ENCODE assay signal across 1 cellular context in the genomic region with DNA sequence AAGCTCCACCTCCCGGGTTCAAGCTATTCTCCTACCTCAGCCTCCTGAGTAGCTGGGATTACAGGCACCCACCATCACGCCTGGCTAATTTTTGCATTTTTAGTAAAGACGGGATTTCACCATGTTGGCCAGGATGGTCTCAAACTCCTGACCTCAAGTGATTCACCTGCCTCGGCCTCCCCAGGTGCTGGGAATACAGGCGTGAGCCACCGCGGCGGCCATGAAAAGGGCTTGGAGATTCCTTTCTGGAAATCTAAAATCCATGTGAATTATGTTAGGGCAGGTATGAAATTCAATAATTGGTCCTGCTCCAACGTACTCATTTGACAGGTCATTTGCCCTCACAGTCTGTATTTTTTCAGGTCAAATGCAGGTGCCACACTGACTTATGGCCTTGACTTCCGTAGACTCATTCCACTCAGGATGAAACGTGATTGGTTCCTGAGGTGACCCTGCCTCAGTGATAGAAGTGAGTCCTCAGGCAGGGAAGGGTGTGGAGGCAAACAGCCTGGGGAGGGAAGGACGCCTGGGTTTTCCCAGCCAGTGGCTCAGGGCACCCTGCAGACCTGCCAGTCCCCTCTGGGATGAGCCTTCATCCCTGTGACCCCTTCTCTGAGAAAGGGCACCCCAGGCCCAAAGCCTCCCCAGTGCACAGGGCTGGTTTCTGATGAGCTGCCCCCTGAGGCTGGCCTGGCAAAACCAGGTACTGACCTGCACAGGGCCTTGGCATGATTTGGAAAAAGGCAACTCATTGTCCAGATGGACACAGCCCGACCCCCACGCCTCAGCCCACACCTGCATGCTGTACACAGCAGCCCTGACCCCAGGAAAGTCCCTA.
TF ChIP-seq lines count a peak whose summit lies in the region.

No MANE protein-coding gene starts in this region.

TF ChIP-seq in IMR-90, 13 proteins besides CTCF, POLR2A, EP300 and RAD21:
- no peak for TF ChIP-seq NFE2L2 (IDR thresholded peaks at IDR 0.05; ENCODE audit: low read depth, low read length)
- no peak for TF ChIP-seq BHLHE40 (IDR thresholded peaks at IDR 0.05; ENCODE audit: low read depth, low read length)
- TF ChIP-seq FOS (IDR thresholded peaks at IDR 0.05; ENCODE audit: low read depth, low read length), result no peak
- no peak for TF ChIP-seq MAZ (IDR thresholded peaks at IDR 0.05; ENCODE audit: borderline replicate concordance, low read depth, low read length)
- no peak for TF ChIP-seq CHD1 (IDR thresholded peaks at IDR 0.05; ENCODE audit: low read depth, low read length)
- no peak for TF ChIP-seq USF2 (IDR thresholded peaks at IDR 0.05; ENCODE audit: low read depth, low read length)
- TF ChIP-seq MAFK (IDR thresholded peaks at IDR 0.05; ENCODE audit: low read depth, low read length), result no peak
- TF ChIP-seq ELK1 (IDR thresholded peaks at IDR 0.05; ENCODE audit: borderline replicate concordance, low read depth, low read length), result no peak
- no peak for TF ChIP-seq RFX5 (IDR thresholded peaks at IDR 0.05; ENCODE audit: low read depth, low read length)
- TF ChIP-seq RCOR1 (IDR thresholded peaks at IDR 0.05; ENCODE audit: insufficient replicate concordance, low read length), result no peak
- TF ChIP-seq MXI1 (IDR thresholded peaks at IDR 0.05; ENCODE audit: borderline replicate concordance, low read depth, low read length), result no peak
- TF ChIP-seq SMC3 (IDR thresholded peaks at IDR 0.05; ENCODE audit: low read depth, low read length), result no peak
- TF ChIP-seq CEBPB (IDR thresholded peaks at IDR 0.05; ENCODE audit: low read depth, low read length), result no peak
